26 cellular contexts compared by ENCODE assay signal in genomic region chr14:54258382-54258781, GRCh38.
"Had no signal": no experiment of that assay in that cellular context is flagged by ENCODE, and none has a peak within 500 bp of the region (broad histone marks: within the 10 kb centered on the region; RNA-seq: fewer than 3 reads in every experiment).

No MANE protein-coding gene starts in this region.

- H3K4me1 Mint-ChIP-seq: activated B cell treated with CpG ODN at 0.5 μM for 24 hours; activated naive CD4-positive, alpha-beta T cell treated with anti-CD3 and anti-CD28 coated beads, Interleukin-2, amount 50 U/mL, for 24 hours; central memory CD8-positive, alpha-beta T cell had no signal

- H3K27ac Mint-ChIP-seq: activated B cell treated with CpG ODN at 0.5 μM for 24 hours; activated CD8-positive, alpha-beta memory T cell treated with anti-CD3 and anti-CD28 coated beads, Interleukin-2, amount 10 ng/mL, durations not matched to agents 7 days and 5 days; activated naive CD4-positive, alpha-beta T cell treated with anti-CD3 and anti-CD28 coated beads, Interleukin-2, amount 50 U/mL, for 24 hours; activated T-cell treated with anti-CD3 and anti-CD28 coated beads, Interleukin-2, amount 50 U/mL, for 24 hours; activated T-helper 1 cell treated with anti-CD3 and anti-CD28 coated beads, Interleukin-12 subunit alpha, Interleukin-12 subunit beta, Interleukin-2, Interleukin-4 antibody, amounts not matched to agents 30 ng/mL and 10 ng/mL and 1 ng/mL, durations not matched to agents 14 hours and 24 hours and 36 hours; brain; T-helper 2 cell treated with Interferon-gamma antibody and Interleukin-4, amounts not matched to agents 5 μg/mL and 100 μg/mL, for 36 hours had no signal

- DNase-seq: activated B cell treated with CpG ODN at 0.5 μM for 24 hours; activated CD8-positive, alpha-beta memory T cell treated with anti-CD3 and anti-CD28 coated beads, Interleukin-2, amount 10 ng/mL, durations not matched to agents 7 days and 5 days; activated effector memory CD4-positive, alpha-beta T cell treated with Interleukin-2 at 50 U/mL for 16 hours; activated naive CD4-positive, alpha-beta T cell; activated T-cell treated with anti-CD3 and anti-CD28 coated beads, Interleukin-2, amount 50 U/mL, for 24 hours; amygdala; Kasumi-1; KBM-7; NCI-H1048; NCI-H1694; NCI-H2029 treated with DMSO at 0.1 percent for 48 hours; NCI-H345; NCI-H510A; NCI-H526 treated with DMSO at 0.1 percent for 48 hours; NCI-H82; NK-92 treated with Interleukin-12 subunit alpha and Interleukin-12 subunit beta, amount 100 ng/mL, for 24 hours; OCI-M1; RPMI8226 had no signal

- ATAC-seq: activated CD8-positive, alpha-beta memory T cell treated with anti-CD3 and anti-CD28 coated beads, Interleukin-2, amount 10 ng/mL, durations not matched to agents 7 days and 5 days; Panc1; Right ventricle myocardium inferior had no signal

- H3K4me3 ChIP-seq: SK-N-MC had no signal

- H3K9me3 Mint-ChIP-seq: activated B cell treated with CpG ODN at 0.5 μM for 24 hours; activated naive CD4-positive, alpha-beta T cell treated with anti-CD3 and anti-CD28 coated beads, Interleukin-2, amount 50 U/mL, for 24 hours; activated T-cell treated with anti-CD3 and anti-CD28 coated beads, Interleukin-2, amount 50 U/mL, for 24 hours; activated T-helper 1 cell treated with anti-CD3 and anti-CD28 coated beads, Interleukin-12 subunit alpha, Interleukin-12 subunit beta, Interleukin-2, Interleukin-4 antibody, amounts not matched to agents 30 ng/mL and 10 ng/mL and 1 ng/mL, durations not matched to agents 14 hours and 24 hours and 36 hours; central memory CD8-positive, alpha-beta T cell; T-helper 2 cell treated with Interferon-gamma antibody and Interleukin-4, amounts not matched to agents 5 μg/mL and 100 μg/mL, for 36 hours had no signal

- H3K4me3 Mint-ChIP-seq: activated B cell treated with CpG ODN at 0.5 μM for 24 hours; activated CD8-positive, alpha-beta memory T cell treated with anti-CD3 and anti-CD28 coated beads, Interleukin-2, amount 10 ng/mL, durations not matched to agents 7 days and 5 days; activated naive CD4-positive, alpha-beta T cell treated with anti-CD3 and anti-CD28 coated beads, Interleukin-2, amount 50 U/mL, for 24 hours; activated T-cell treated with anti-CD3 and anti-CD28 coated beads, Interleukin-2, amount 50 U/mL, for 24 hours; activated T-helper 1 cell treated with anti-CD3 and anti-CD28 coated beads, Interleukin-12 subunit alpha, Interleukin-12 subunit beta, Interleukin-2, Interleukin-4 antibody, amounts not matched to agents 30 ng/mL and 10 ng/mL and 1 ng/mL, durations not matched to agents 14 hours and 24 hours and 36 hours; brain; central memory CD8-positive, alpha-beta T cell; T-helper 2 cell treated with Interferon-gamma antibody and Interleukin-4, amounts not matched to agents 5 μg/mL and 100 μg/mL, for 36 hours had no signal

- H3K36me3 Mint-ChIP-seq: activated CD8-positive, alpha-beta memory T cell treated with anti-CD3 and anti-CD28 coated beads, Interleukin-2, amount 10 ng/mL, durations not matched to agents 7 days and 5 days; activated naive CD4-positive, alpha-beta T cell treated with anti-CD3 and anti-CD28 coated beads, Interleukin-2, amount 50 U/mL, for 24 hours; brain had no signal

- H3K27ac ChIP-seq: SK-N-MC had no signal

- H3K27me3 Mint-ChIP-seq: activated CD8-positive, alpha-beta memory T cell treated with anti-CD3 and anti-CD28 coated beads, Interleukin-2, amount 10 ng/mL, durations not matched to agents 7 days and 5 days had no signal
